ENCODE assay signal across 28 cellular contexts in genomic region chr12:121264135-121264534, GRCh38.
"Had no signal": no experiment of that assay in that cellular context is flagged by ENCODE, and none has a peak within 500 bp of the region (broad histone marks: within the 10 kb centered on the region; RNA-seq: fewer than 3 reads in every experiment).

No MANE protein-coding gene starts in this region.

- H3K27ac ChIP-seq: ovary, parathyroid adenoma, psoas muscle, right lobe of liver, sigmoid colon, stomach, thoracic aorta, thyroid gland, tibial nerve, upper lobe of right lung, uterus had no signal

- H3K36me3 ChIP-seq: ovary, uterus had no signal

- H2AFZ ChIP-seq: parathyroid adenoma had no signal

- H3K4me3 ChIP-seq: ovary, psoas muscle, right lobe of liver, sigmoid colon, stomach, thoracic aorta, thyroid gland, tibial nerve, upper lobe of right lung, uterus had no signal

- H3K4me3 Mint-ChIP-seq: naive thymus-derived CD8-positive, alpha-beta T cell; natural killer cell treated with Interleukin-12 subunit alpha and Interleukin-12 subunit beta and Interleukin-15 and Interleukin-18, amount 100 ng/mL, for 72 hours; nephron progenitor cell; neural crest cell; stimulated activated effector memory CD8-positive, alpha-beta T cell treated with anti-CD3 and anti-CD28 coated beads, Interleukin-12 subunit alpha, Interleukin-12 subunit beta, amount 100 ng/mL, for 72 hours; stimulated activated naive B cell treated with anti-CD40 and anti-IgM and Interleukin-4, amounts not matched to agents 10 μg/mL and 1 μg/mL and 100 μg/mL, for 72 hours; stimulated activated naive CD8-positive, alpha-beta T cell treated with anti-CD3 and anti-CD28 coated beads, Interleukin-15, Interleukin-2, amounts not matched to agents 100 ng/mL and 50 ng/mL, for 24 hours; type B pancreatic cell had no signal

- H3K27ac Mint-ChIP-seq: natural killer cell treated with Interleukin-12 subunit alpha and Interleukin-12 subunit beta and Interleukin-15 and Interleukin-18, amount 100 ng/mL, for 72 hours; nephron progenitor cell; progenitor cell of endocrine pancreas; stimulated activated naive B cell treated with anti-CD40 and anti-IgM and Interleukin-4, amounts not matched to agents 10 μg/mL and 1 μg/mL and 100 μg/mL, for 72 hours; stimulated activated naive CD8-positive, alpha-beta T cell treated with anti-CD3 and anti-CD28 coated beads, Interleukin-15, Interleukin-2, amounts not matched to agents 100 ng/mL and 50 ng/mL, for 24 hours; type B pancreatic cell had no signal

- H3K9me3 Mint-ChIP-seq: naive thymus-derived CD8-positive, alpha-beta T cell; natural killer cell treated with Interleukin-12 subunit alpha and Interleukin-12 subunit beta and Interleukin-15 and Interleukin-18, amount 100 ng/mL, for 72 hours; nephron progenitor cell; neural crest cell; stimulated activated effector memory CD8-positive, alpha-beta T cell treated with anti-CD3 and anti-CD28 coated beads, Interleukin-12 subunit alpha, Interleukin-12 subunit beta, amount 100 ng/mL, for 72 hours; stimulated activated naive B cell treated with anti-CD40 and anti-IgM and Interleukin-4, amounts not matched to agents 10 μg/mL and 1 μg/mL and 100 μg/mL, for 72 hours; stimulated activated naive CD8-positive, alpha-beta T cell treated with anti-CD3 and anti-CD28 coated beads, Interleukin-15, Interleukin-2, amounts not matched to agents 100 ng/mL and 50 ng/mL, for 24 hours; type B pancreatic cell had no signal

- ATAC-seq: naive thymus-derived CD8-positive, alpha-beta T cell; natural killer cell treated with Interleukin-12 subunit alpha and Interleukin-12 subunit beta and Interleukin-15 and Interleukin-18, amount 100 ng/mL, for 72 hours; psoas muscle; right cardiac atrium; right lobe of liver; stimulated activated effector memory CD8-positive, alpha-beta T cell treated with anti-CD3 and anti-CD28 coated beads, Interleukin-12 subunit alpha, Interleukin-12 subunit beta, amount 100 ng/mL, for 72 hours; stimulated activated naive B cell treated with anti-CD40 and anti-IgM and Interleukin-4, amounts not matched to agents 10 μg/mL and 1 μg/mL and 100 μg/mL, for 72 hours; upper lobe of right lung had no signal

- FAIRE-seq: small intestine had no signal

- H3K79me2 ChIP-seq: parathyroid adenoma had no signal

- H3K9me3 ChIP-seq: ovary, psoas muscle, right lobe of liver, sigmoid colon, stomach, thoracic aorta, thyroid gland, tibial nerve, upper lobe of right lung, uterus had no signal

- H3K4me1 Mint-ChIP-seq: neural crest cell; stimulated activated effector memory CD8-positive, alpha-beta T cell treated with anti-CD3 and anti-CD28 coated beads, Interleukin-12 subunit alpha, Interleukin-12 subunit beta, amount 100 ng/mL, for 72 hours; stimulated activated naive B cell treated with anti-CD40 and anti-IgM and Interleukin-4, amounts not matched to agents 10 μg/mL and 1 μg/mL and 100 μg/mL, for 72 hours had no signal

- H3K27me3 ChIP-seq: ovary, right lobe of liver, sigmoid colon, stomach, thyroid gland, tibial nerve, upper lobe of right lung, uterus had no signal

- DNase-seq: naive thymus-derived CD8-positive, alpha-beta T cell; nephron progenitor cell; occipital lobe; ovary; psoas muscle; right cardiac atrium; right lobe of liver; sigmoid colon; small intestine; stimulated activated CD4-positive, alpha-beta T cell treated with anti-CD3 and anti-CD28 coated beads, Interleukin-15, amount 100 ng/mL, for 24 hours; stimulated activated CD4-positive, alpha-beta T cell treated with anti-CD3 and anti-CD28 coated beads, Interleukin-2, amount 100 ng/mL, for 24 hours; stimulated activated CD4-positive, alpha-beta T cell treated with anti-CD3 and anti-CD28 coated beads, Interleukin-2, amount 100 ng/mL, for 48 hours; stimulated activated CD4-positive, alpha-beta T cell treated with anti-CD3 and anti-CD28 coated beads, Interleukin-4, amount 100 ng/mL, for 24 hours; stimulated activated naive B cell treated with anti-CD40 and anti-IgM and Interleukin-4, amounts not matched to agents 10 μg/mL and 1 μg/mL and 100 μg/mL, for 72 hours; stimulated activated naive CD4-positive, alpha-beta T cell treated with Interleukin-2 at 50 U/mL for 16 hours; stomach; thyroid gland; upper lobe of right lung; uterus had no signal

- H3K9ac ChIP-seq: parathyroid adenoma had no signal

- H3K4me1 ChIP-seq: parathyroid adenoma, psoas muscle, right lobe of liver, sigmoid colon, stomach, thyroid gland, tibial nerve, upper lobe of right lung, uterus had no signal

- H3K27me3 Mint-ChIP-seq: naive thymus-derived CD8-positive, alpha-beta T cell; natural killer cell treated with Interleukin-12 subunit alpha and Interleukin-12 subunit beta and Interleukin-15 and Interleukin-18, amount 100 ng/mL, for 72 hours; progenitor cell of endocrine pancreas; stimulated activated naive B cell treated with anti-CD40 and anti-IgM and Interleukin-4, amounts not matched to agents 10 μg/mL and 1 μg/mL and 100 μg/mL, for 72 hours; stimulated activated naive CD8-positive, alpha-beta T cell treated with anti-CD3 and anti-CD28 coated beads, Interleukin-15, Interleukin-2, amounts not matched to agents 100 ng/mL and 50 ng/mL, for 24 hours; type B pancreatic cell had no signal
